In genomic region chr9:113373255-113373654, GRCh38 we compare ENCODE assay signal across 21 cellular contexts. TPM values are rescaled to one million over a fixed set of nuclear protein-coding genes. Genes with fewer than 3 reads are reported as not detected.
DNase-seq lines count a peak whose midpoint lies in the region; ATAC-seq, FAIRE-seq and TF ChIP-seq lines count a peak whose summit lies in the region.
"Had no signal": no experiment of that assay in that cellular context is flagged by ENCODE, and none has a peak within 500 bp of the region (broad histone marks: within the 10 kb centered on the region; RNA-seq: fewer than 3 reads in every experiment).

No MANE protein-coding gene starts in this region.

- H3K27ac Mint-ChIP-seq in activated T-helper 17 cell treated with anti-CD3 and anti-CD28 coated beads, Interleukin-2, amount 50 U/mL, for 72 hours: peak overlapping the region; percentile 1
- peak overlapping the region; percentile 43 for H3K27ac Mint-ChIP-seq in neural crest cell (ENCODE audit: unreplicated experiment)
- H3K27ac Mint-ChIP-seq in activated naive CD4-positive, alpha-beta T cell treated with anti-CD3 and anti-CD28 coated beads, Interleukin-2, amount 50 U/mL, for 72 hours: peak overlapping the region in 1 of 2 donors; percentile 75
- H3K27ac Mint-ChIP-seq: GM23338 had no signal

- TF ChIP-seq CTCF in HepG2 (CRISPR knock-in tag; IDR thresholded peaks at IDR 0.05): no peak
- no peak for TF ChIP-seq CTCF in right lobe of liver (IDR thresholded peaks at IDR 0.05)
- no peak for TF ChIP-seq CTCF in neural crest cell (conservative IDR thresholded peaks at IDR 0.05)

- no peaks in the 10 kb centered on the region for H3K9me3 ChIP-seq in HepG2 (ENCODE audit: low read length)
- H3K9me3 ChIP-seq in right lobe of liver: no peaks in the 10 kb centered on the region

- H3K79me2 ChIP-seq in HepG2 (ENCODE audit: insufficient read depth, low read length): peaks cover 15% of the 10 kb centered on the region

- TF ChIP-seq POLR2A in HepG2 (IDR thresholded peaks at IDR 0.05; ENCODE audit: insufficient read depth in 1 of 2, low read depth in 2 of 2, low read length in 2 of 2) (no peak), right lobe of liver (IDR thresholded peaks at IDR 0.05) (no peak)

- no peak overlapping the region for H2AFZ ChIP-seq in HepG2 (ENCODE audit: low read length)
- H2AFZ ChIP-seq: GM23338 had no signal

- 57% methylated on average over 3 of the region's 3 CpGs for WGBS in HepG2 (ENCODE audit: low lambda C conversion rate)
- 53% methylated on average over 2 of the region's 3 CpGs for WGBS in right lobe of liver (ENCODE audit: insufficient coverage, low coverage, low lambda C conversion rate, missing lambda C conversion rate)

- no peaks in the 10 kb centered on the region for H3K27me3 Mint-ChIP-seq in activated T-helper 17 cell treated with anti-CD3 and anti-CD28 coated beads, Interleukin-2, amount 50 U/mL, for 72 hours
- no peaks in the 10 kb centered on the region for H3K27me3 Mint-ChIP-seq in neural crest cell (ENCODE audit: low read depth)
- H3K27me3 Mint-ChIP-seq: CD4-positive, alpha-beta memory T cell had no signal

- peaks cover 14% of the 10 kb centered on the region for H3K4me1 Mint-ChIP-seq in activated T-helper 17 cell treated with anti-CD3 and anti-CD28 coated beads, Interleukin-2, amount 50 U/mL, for 72 hours
- peaks cover 6% of the 10 kb centered on the region for H3K4me1 Mint-ChIP-seq in neural crest cell

- in situ Hi-C loops in HepG2 (cut with HindIII; ENCODE audit: extremely low pct_ligation_motif_present, low pct_unique_long_range_greater_than_20kb): no loop called here

- peaks cover 16% of the 10 kb centered on the region for H4K20me1 ChIP-seq in HepG2 (ENCODE audit: insufficient read depth, low read length)

- POLR2A ChIA-PET in HepG2 (lab: Yijun Ruan, JAX): interaction anchor here (0.9 to 1.3 kb wide), 6 partner anchors 15 to 33 kb away, joined by 3 to 7 read pairs (median 3); partner anchors contain the start of genes ALAD and WDR31

- CTCF ChIA-PET in HepG2 (lab: Yijun Ruan, JAX; ENCODE audit: low intra/inter-chr PET ratio, low total read pairs): no interaction called here

- intact Hi-C loops in HepG2 (cut with micrococcal nuclease; ENCODE audit: unreplicated experiment) (no loop called here), right lobe of liver (cut with DNase I) (no loop called here)

- H3K9ac ChIP-seq in HepG2 (ENCODE audit: insufficient read depth, low read depth, low read length): no peak overlapping the region
- H3K9ac ChIP-seq: KMS-11 had no signal

- H3K4me3 Mint-ChIP-seq in activated T-helper 17 cell treated with anti-CD3 and anti-CD28 coated beads, Interleukin-2, amount 50 U/mL, for 72 hours: no peak overlapping the region
- H3K4me3 Mint-ChIP-seq in neural crest cell: peak overlapping the region; percentile 34
- H3K4me3 Mint-ChIP-seq: CD4-positive, alpha-beta memory T cell; GM23338 had no signal

- H3K36me3 Mint-ChIP-seq in activated T-helper 17 cell treated with anti-CD3 and anti-CD28 coated beads, Interleukin-2, amount 50 U/mL, for 72 hours (ENCODE audit: low read depth): peaks cover 29% of the 10 kb centered on the region
- H3K36me3 Mint-ChIP-seq in neural crest cell (ENCODE audit: low read depth): no peaks in the 10 kb centered on the region
- H3K36me3 Mint-ChIP-seq in activated naive CD4-positive, alpha-beta T cell treated with anti-CD3 and anti-CD28 coated beads, Interleukin-2, amount 50 U/mL, for 72 hours: peaks cover 7 to 17% of the 10 kb centered on the region in 2 donors

- H3K27ac ChIP-seq in HepG2 (ENCODE audit: extremely low read length, insufficient read depth, low read length) (no peak overlapping the region), right lobe of liver (no peak overlapping the region)
- H3K27ac ChIP-seq: HL-60, KMS-11 had no signal

- H3K9me3 Mint-ChIP-seq in activated T-helper 17 cell treated with anti-CD3 and anti-CD28 coated beads, Interleukin-2, amount 50 U/mL, for 72 hours: no peaks in the 10 kb centered on the region
- no peaks in the 10 kb centered on the region for H3K9me3 Mint-ChIP-seq in neural crest cell
- H3K9me3 Mint-ChIP-seq in activated naive CD4-positive, alpha-beta T cell treated with anti-CD3 and anti-CD28 coated beads, Interleukin-2, amount 50 U/mL, for 72 hours: no peaks in the 10 kb centered on the region
- H3K9me3 Mint-ChIP-seq: CD4-positive, alpha-beta memory T cell; GM23338 had no signal

- no peak overlapping the region for H3K4me2 ChIP-seq in HepG2 (ENCODE audit: low read depth, low read length)
- H3K4me2 ChIP-seq: GM23338, KMS-11 had no signal

- DNase-seq in HepG2 (ENCODE audit: low spot score) (no peak), right lobe of liver (no peak), neural crest cell (ENCODE audit: low read depth, low spot score) (no peak), NCI-H345 (lab: John Stamatoyannopoulos, UW) (no peak), GM19239 (ENCODE audit: insufficient read length, low spot score) (no peak)
- DNase-seq in activated naive CD4-positive, alpha-beta T cell treated with anti-CD3 and anti-CD28 coated beads, Interleukin-2, amount 50 U/mL, for 72 hours (ENCODE audit: low spot score in 2 of 2): no peak
- DNase-seq: AML-193; CD4-positive, alpha-beta memory T cell; DMS79 treated with DMSO at 0.1 percent for 48 hours; NCI-H1092 treated with DMSO at 0.1 percent for 48 hours; NCI-H187; NCI-H2171; NCI-H510A treated with DMSO at 0.1 percent for 48 hours; SIG-M5 had no signal

- no TSS peak for BruUV-seq in HepG2 (replicated peaks; lab: Mats Ljungman, UMichigan)

- H3K27me3 ChIP-seq in HepG2 (ENCODE audit: control insufficient read depth in 1 of 2, insufficient read depth in 2 of 2, low read length in 2 of 2): no peaks in the 10 kb centered on the region
- H3K27me3 ChIP-seq in right lobe of liver: no peaks in the 10 kb centered on the region

- H3K4me3 ChIP-seq in HepG2 (replicated peaks in 1 of 3; ENCODE audit: insufficient read depth in 1 of 3, low read depth in 2 of 3, low read length in 3 of 3) (no peak overlapping the region), right lobe of liver (no peak overlapping the region)
- H3K4me3 ChIP-seq: GM23338 had no signal

- no peak for TF ChIP-seq RAD21 in HepG2 (CRISPR knock-in tag; IDR thresholded peaks at IDR 0.05)

- FAIRE-seq in HepG2 (lab: Jason Lieb, UNC): no peak
- FAIRE-seq in GM19239 (lab: Jason Lieb, UNC): no peak
- FAIRE-seq: G401.6 had no signal

- ATAC-seq in HepG2: no peak
- ATAC-seq in right lobe of liver: no peak
- ATAC-seq in activated T-helper 17 cell treated with anti-CD3 and anti-CD28 coated beads, Interleukin-2, amount 50 U/mL, for 72 hours (replicated peaks): no peak
- no peak for ATAC-seq in activated naive CD4-positive, alpha-beta T cell treated with anti-CD3 and anti-CD28 coated beads, Interleukin-2, amount 50 U/mL, for 72 hours
- ATAC-seq: GM23338 had no signal

- H3K36me3 ChIP-seq in HepG2 (replicated peaks in 1 of 2; ENCODE audit: control insufficient read depth in 1 of 2, insufficient read depth in 2 of 2, low read length in 2 of 2) (peaks cover 4 to 10% of the 10 kb centered on the region in 2 experiments; a peak in 3 of 5 replicates), right lobe of liver (peaks cover 0 to 25% (median 8%) of the 10 kb centered on the region in 4 donors)

- TF ChIP-seq EP300 in HepG2 (IDR thresholded peaks at IDR 0.05; ENCODE audit: low read depth in 2 of 2, low read length in 2 of 2) (no peak), HepG2 (CRISPR knock-in tag; IDR thresholded peaks at IDR 0.05; ENCODE audit: borderline replicate concordance) (no peak)

- H3K4me1 ChIP-seq in HepG2 (ENCODE audit: insufficient read depth, low read length) (peaks cover 74% of the 10 kb centered on the region), right lobe of liver (peaks cover 0 to 44% (median 14%) of the 10 kb centered on the region in 4 donors)

RNA-seq across cellular contexts. Expression of gene HDHD3, which starts 3.5 kb away (rescaled TPM):
- 23.0 and 23.1 TPM in 2 replicates for total RNA-seq in HepG2 (2016; rRNA removed; fragmentation: Illumina TruSeq; extraction: Trizol)
- total RNA-seq in HepG2 (2016; cell fraction: cytosol; rRNA removed; fragmentation: Illumina TruSeq; extraction: Trizol; ENCODE audit: low read depth): 9.0 and 12.1 TPM in 2 replicates
- total RNA-seq in HepG2 (2016; cell fraction: insoluble cytoplasmic fraction; rRNA removed; fragmentation: Illumina TruSeq; extraction: Trizol): 24.5 and 26.6 TPM in 2 replicates
- 14.8 and 21.9 TPM in 2 replicates for total RNA-seq in HepG2 (2016; cell fraction: membrane; rRNA removed; fragmentation: Illumina TruSeq; extraction: Trizol)
- 20.3 and 23.2 TPM in 2 replicates for total RNA-seq in HepG2 (2016; cell fraction: nucleus; rRNA removed; fragmentation: Illumina TruSeq; extraction: Trizol)
- 38.5 and 52.1 TPM in 2 replicates for polyA plus RNA-seq in HepG2 (2011; rRNA removed)
- 42.5 and 45.1 TPM in 2 replicates for polyA plus RNA-seq in HepG2 (2011; cell fraction: cytosol; rRNA removed)
- 48.3 and 66.3 TPM in 2 replicates for polyA plus RNA-seq in HepG2 (2011; cell fraction: nucleus; rRNA removed)
- polyA plus RNA-seq in HepG2 (2012): 22.4 and 28.2 TPM in 2 replicates
- 3.9 and 7.9 TPM in 2 replicates for polyA plus RNA-seq in HepG2 (2016; cell fraction: cytosol; fragmentation: Illumina TruSeq; extraction: Trizol; ENCODE audit: low read depth)
- polyA plus RNA-seq in HepG2 (2016; cell fraction: insoluble cytoplasmic fraction; fragmentation: Illumina TruSeq; extraction: Trizol; ENCODE audit: low read depth): 21.1 and 26.6 TPM in 2 replicates
- polyA plus RNA-seq in HepG2 (2016; cell fraction: membrane; fragmentation: Illumina TruSeq; extraction: Trizol; ENCODE audit: low read depth): 9.6 and 14.6 TPM in 2 replicates
- 59.1 and 62.1 TPM in 2 replicates for polyA plus RNA-seq in HepG2 (2016; cell fraction: nucleus; fragmentation: Illumina TruSeq; extraction: Trizol; ENCODE audit: insufficient read depth, low read depth)
- polyA minus RNA-seq in HepG2 (2011; rRNA and poly(A)+ RNA removed; ENCODE audit: low replicate concordance): 23.3 and 44.1 TPM in 2 replicates
- polyA minus RNA-seq in HepG2 (2011; cell fraction: cytosol; rRNA and poly(A)+ RNA removed): 15.5 and 15.6 TPM in 2 replicates
- 18.0 and 26.0 TPM in 2 replicates for polyA minus RNA-seq in HepG2 (2011; cell fraction: nucleus; rRNA and poly(A)+ RNA removed)
- total RNA-seq in right lobe of liver: 10 to 100 TPM; 36.5 to 70.5 (median 67.1) TPM
- total RNA-seq in activated T-helper 17 cell treated with anti-CD3 and anti-CD28 coated beads, Interleukin-2, amount 50 U/mL, for 72 hours: 10 to 100 TPM; 15.2 to 19.4 TPM
- 12.7 and 13.4 TPM in 2 replicates for total RNA-seq in neural crest cell
- 10 to 100 TPM; 17.7 to 23.2 TPM for total RNA-seq in activated naive CD4-positive, alpha-beta T cell treated with anti-CD3 and anti-CD28 coated beads, Interleukin-2, amount 50 U/mL, for 72 hours

RNA-seq across cellular contexts. Expression of gene BSPRY, which starts 23.9 kb away (rescaled TPM):
- total RNA-seq in HepG2 (2016; rRNA removed; fragmentation: Illumina TruSeq; extraction: Trizol) (0.09 and 0.13 TPM in 2 replicates), right lobe of liver (1 to 10 TPM in 2 of 6 experiments, under 1 TPM in 4; 0.24 to 1.4 (median 0.78) TPM), neural crest cell (not detected in 2 replicates)
- 0.09 TPM in 1 of 2 replicates, not detected in the other for total RNA-seq in HepG2 (2016; cell fraction: cytosol; rRNA removed; fragmentation: Illumina TruSeq; extraction: Trizol; ENCODE audit: low read depth)
- total RNA-seq in HepG2 (2016; cell fraction: insoluble cytoplasmic fraction; rRNA removed; fragmentation: Illumina TruSeq; extraction: Trizol): 0.17 and 0.18 TPM in 2 replicates
- total RNA-seq in HepG2 (2016; cell fraction: membrane; rRNA removed; fragmentation: Illumina TruSeq; extraction: Trizol): 0.06 and 0.21 TPM in 2 replicates
- 0.19 and 0.22 TPM in 2 replicates for total RNA-seq in HepG2 (2016; cell fraction: nucleus; rRNA removed; fragmentation: Illumina TruSeq; extraction: Trizol)
- 0.26 and 0.37 TPM in 2 replicates for polyA plus RNA-seq in HepG2 (2011; rRNA removed)
- 0.31 and 0.40 TPM in 2 replicates for polyA plus RNA-seq in HepG2 (2011; cell fraction: cytosol; rRNA removed)
- 0.53 and 0.57 TPM in 2 replicates for polyA plus RNA-seq in HepG2 (2011; cell fraction: nucleus; rRNA removed)
- 0.20 and 0.25 TPM in 2 replicates for polyA plus RNA-seq in HepG2 (2012)
- polyA plus RNA-seq in HepG2 (2016; cell fraction: cytosol; fragmentation: Illumina TruSeq; extraction: Trizol; ENCODE audit: low read depth): 0.07 and 0.14 TPM in 2 replicates
- 0.10 TPM in 1 of 2 replicates, not detected in the other for polyA plus RNA-seq in HepG2 (2016; cell fraction: insoluble cytoplasmic fraction; fragmentation: Illumina TruSeq; extraction: Trizol; ENCODE audit: low read depth)
- polyA plus RNA-seq in HepG2 (2016; cell fraction: membrane; fragmentation: Illumina TruSeq; extraction: Trizol; ENCODE audit: low read depth): 0.08 and 0.09 TPM in 2 replicates
- 0.47 TPM in 1 of 2 replicates, not detected in the other for polyA plus RNA-seq in HepG2 (2016; cell fraction: nucleus; fragmentation: Illumina TruSeq; extraction: Trizol; ENCODE audit: insufficient read depth, low read depth)
- 0.12 TPM in 1 of 2 replicates, not detected in the other for polyA minus RNA-seq in HepG2 (2011; rRNA and poly(A)+ RNA removed; ENCODE audit: low replicate concordance)
- polyA minus RNA-seq in HepG2 (2011; cell fraction: cytosol; rRNA and poly(A)+ RNA removed): not detected in 2 replicates
- 0.25 TPM in 1 of 2 replicates, not detected in the other for polyA minus RNA-seq in HepG2 (2011; cell fraction: nucleus; rRNA and poly(A)+ RNA removed)
- total RNA-seq in activated T-helper 17 cell treated with anti-CD3 and anti-CD28 coated beads, Interleukin-2, amount 50 U/mL, for 72 hours: 10 to 100 TPM in 1 of 2 donors, 1 to 10 TPM in 1; 3.2 to 25.9 TPM
- total RNA-seq in activated naive CD4-positive, alpha-beta T cell treated with anti-CD3 and anti-CD28 coated beads, Interleukin-2, amount 50 U/mL, for 72 hours: 10 to 100 TPM in 1 of 2 donors, 1 to 10 TPM in 1; 7.7 to 29.6 TPM
- total RNA-seq: A673; CD4-positive, alpha-beta memory T cell; RPMI7951 had no signal

RNA-seq across cellular contexts. Expression of gene ALAD, which starts 27.8 kb away (rescaled TPM):
- total RNA-seq in HepG2 (2016; rRNA removed; fragmentation: Illumina TruSeq; extraction: Trizol) (21.8 and 23.0 TPM in 2 replicates), right lobe of liver (100 to 1,000 TPM in 2 of 6 experiments, 10 to 100 TPM in 4; 35.3 to 140 (median 73.6) TPM), neural crest cell (23.2 and 23.7 TPM in 2 replicates)
- total RNA-seq in HepG2 (2016; cell fraction: cytosol; rRNA removed; fragmentation: Illumina TruSeq; extraction: Trizol; ENCODE audit: low read depth): 5.0 and 5.9 TPM in 2 replicates
- 21.5 and 22.8 TPM in 2 replicates for total RNA-seq in HepG2 (2016; cell fraction: insoluble cytoplasmic fraction; rRNA removed; fragmentation: Illumina TruSeq; extraction: Trizol)
- 9.1 and 9.2 TPM in 2 replicates for total RNA-seq in HepG2 (2016; cell fraction: membrane; rRNA removed; fragmentation: Illumina TruSeq; extraction: Trizol)
- total RNA-seq in HepG2 (2016; cell fraction: nucleus; rRNA removed; fragmentation: Illumina TruSeq; extraction: Trizol): 16.1 and 20.0 TPM in 2 replicates
- polyA plus RNA-seq in HepG2 (2011; rRNA removed): 30.1 and 40.5 TPM in 2 replicates
- 15.7 and 16.1 TPM in 2 replicates for polyA plus RNA-seq in HepG2 (2011; cell fraction: cytosol; rRNA removed)
- polyA plus RNA-seq in HepG2 (2011; cell fraction: nucleus; rRNA removed): 75.9 and 98.7 TPM in 2 replicates
- polyA plus RNA-seq in HepG2 (2012): 48.3 and 58.9 TPM in 2 replicates
- 6.7 and 7.3 TPM in 2 replicates for polyA plus RNA-seq in HepG2 (2016; cell fraction: cytosol; fragmentation: Illumina TruSeq; extraction: Trizol; ENCODE audit: low read depth)
- 21.4 and 28.7 TPM in 2 replicates for polyA plus RNA-seq in HepG2 (2016; cell fraction: insoluble cytoplasmic fraction; fragmentation: Illumina TruSeq; extraction: Trizol; ENCODE audit: low read depth)
- polyA plus RNA-seq in HepG2 (2016; cell fraction: membrane; fragmentation: Illumina TruSeq; extraction: Trizol; ENCODE audit: low read depth): 8.7 and 9.0 TPM in 2 replicates
- 44.4 and 47.1 TPM in 2 replicates for polyA plus RNA-seq in HepG2 (2016; cell fraction: nucleus; fragmentation: Illumina TruSeq; extraction: Trizol; ENCODE audit: insufficient read depth, low read depth)
- 22.4 and 56.5 TPM in 2 replicates for polyA minus RNA-seq in HepG2 (2011; rRNA and poly(A)+ RNA removed; ENCODE audit: low replicate concordance)
- 9.6 and 11.1 TPM in 2 replicates for polyA minus RNA-seq in HepG2 (2011; cell fraction: cytosol; rRNA and poly(A)+ RNA removed)
- 31.4 and 34.3 TPM in 2 replicates for polyA minus RNA-seq in HepG2 (2011; cell fraction: nucleus; rRNA and poly(A)+ RNA removed)
- total RNA-seq in activated T-helper 17 cell treated with anti-CD3 and anti-CD28 coated beads, Interleukin-2, amount 50 U/mL, for 72 hours: 10 to 100 TPM; 24.8 to 30.5 TPM
- 10 to 100 TPM; 28.0 to 35.3 TPM for total RNA-seq in activated naive CD4-positive, alpha-beta T cell treated with anti-CD3 and anti-CD28 coated beads, Interleukin-2, amount 50 U/mL, for 72 hours

RNA-seq across cellular contexts. Expression of gene WDR31, which starts 33.2 kb away (rescaled TPM):
- total RNA-seq in HepG2 (2016; rRNA removed; fragmentation: Illumina TruSeq; extraction: Trizol): 0.33 and 0.56 TPM in 2 replicates
- total RNA-seq in HepG2 (2016; cell fraction: cytosol; rRNA removed; fragmentation: Illumina TruSeq; extraction: Trizol; ENCODE audit: low read depth): 0.18 and 0.30 TPM in 2 replicates
- 0.54 and 0.80 TPM in 2 replicates for total RNA-seq in HepG2 (2016; cell fraction: insoluble cytoplasmic fraction; rRNA removed; fragmentation: Illumina TruSeq; extraction: Trizol)
- 0.40 and 0.72 TPM in 2 replicates for total RNA-seq in HepG2 (2016; cell fraction: membrane; rRNA removed; fragmentation: Illumina TruSeq; extraction: Trizol)
- total RNA-seq in HepG2 (2016; cell fraction: nucleus; rRNA removed; fragmentation: Illumina TruSeq; extraction: Trizol): 0.34 and 0.44 TPM in 2 replicates
- polyA plus RNA-seq in HepG2 (2011; rRNA removed): 1.6 and 1.7 TPM in 2 replicates
- 0.60 and 0.77 TPM in 2 replicates for polyA plus RNA-seq in HepG2 (2011; cell fraction: cytosol; rRNA removed)
- 0.61 and 0.93 TPM in 2 replicates for polyA plus RNA-seq in HepG2 (2011; cell fraction: nucleus; rRNA removed)
- polyA plus RNA-seq in HepG2 (2012): 1.1 and 1.4 TPM in 2 replicates
- 0.19 and 0.37 TPM in 2 replicates for polyA plus RNA-seq in HepG2 (2016; cell fraction: cytosol; fragmentation: Illumina TruSeq; extraction: Trizol; ENCODE audit: low read depth)
- 0.87 and 0.93 TPM in 2 replicates for polyA plus RNA-seq in HepG2 (2016; cell fraction: insoluble cytoplasmic fraction; fragmentation: Illumina TruSeq; extraction: Trizol; ENCODE audit: low read depth)
- polyA plus RNA-seq in HepG2 (2016; cell fraction: membrane; fragmentation: Illumina TruSeq; extraction: Trizol; ENCODE audit: low read depth): 0.65 and 0.72 TPM in 2 replicates
- 0.37 and 1.1 TPM in 2 replicates for polyA plus RNA-seq in HepG2 (2016; cell fraction: nucleus; fragmentation: Illumina TruSeq; extraction: Trizol; ENCODE audit: insufficient read depth, low read depth)
- 9.1 and 17.4 TPM in 2 replicates for polyA minus RNA-seq in HepG2 (2011; rRNA and poly(A)+ RNA removed; ENCODE audit: low replicate concordance)
- polyA minus RNA-seq in HepG2 (2011; cell fraction: cytosol; rRNA and poly(A)+ RNA removed): 1.7 and 2.4 TPM in 2 replicates
- polyA minus RNA-seq in HepG2 (2011; cell fraction: nucleus; rRNA and poly(A)+ RNA removed): 0.90 and 1.2 TPM in 2 replicates
- total RNA-seq in right lobe of liver: 1 to 10 TPM in 5 of 6 experiments, under 1 TPM in 1; 0.81 to 3.5 (median 1.7) TPM
- total RNA-seq in activated T-helper 17 cell treated with anti-CD3 and anti-CD28 coated beads, Interleukin-2, amount 50 U/mL, for 72 hours: 1 to 10 TPM; 1.6 to 2.2 TPM
- total RNA-seq in neural crest cell: 3.5 and 3.6 TPM in 2 replicates
- total RNA-seq in activated naive CD4-positive, alpha-beta T cell treated with anti-CD3 and anti-CD28 coated beads, Interleukin-2, amount 50 U/mL, for 72 hours: 1 to 10 TPM in 1 of 2 donors, under 1 TPM in 1; 0.41 to 4.9 TPM

RNA-seq across cellular contexts. Expression of gene POLE3, which starts 37.2 kb away (rescaled TPM):
- 77.2 and 93.1 TPM in 2 replicates for total RNA-seq in HepG2 (2016; rRNA removed; fragmentation: Illumina TruSeq; extraction: Trizol)
- 16.4 and 16.7 TPM in 2 replicates for total RNA-seq in HepG2 (2016; cell fraction: cytosol; rRNA removed; fragmentation: Illumina TruSeq; extraction: Trizol; ENCODE audit: low read depth)
- total RNA-seq in HepG2 (2016; cell fraction: insoluble cytoplasmic fraction; rRNA removed; fragmentation: Illumina TruSeq; extraction: Trizol): 79.2 and 96.3 TPM in 2 replicates
- 47.2 and 48.0 TPM in 2 replicates for total RNA-seq in HepG2 (2016; cell fraction: membrane; rRNA removed; fragmentation: Illumina TruSeq; extraction: Trizol)
- 34.4 and 38.5 TPM in 2 replicates for total RNA-seq in HepG2 (2016; cell fraction: nucleus; rRNA removed; fragmentation: Illumina TruSeq; extraction: Trizol)
- 25.9 and 36.0 TPM in 2 replicates for polyA plus RNA-seq in HepG2 (2011; rRNA removed)
- 23.9 and 28.7 TPM in 2 replicates for polyA plus RNA-seq in HepG2 (2011; cell fraction: cytosol; rRNA removed)
- 30.3 and 34.7 TPM in 2 replicates for polyA plus RNA-seq in HepG2 (2011; cell fraction: nucleus; rRNA removed)
- polyA plus RNA-seq in HepG2 (2012): 17.9 and 29.2 TPM in 2 replicates
- polyA plus RNA-seq in HepG2 (2016; cell fraction: cytosol; fragmentation: Illumina TruSeq; extraction: Trizol; ENCODE audit: low read depth): 15.0 and 17.3 TPM in 2 replicates
- polyA plus RNA-seq in HepG2 (2016; cell fraction: insoluble cytoplasmic fraction; fragmentation: Illumina TruSeq; extraction: Trizol; ENCODE audit: low read depth): 103 and 111 TPM in 2 replicates
- polyA plus RNA-seq in HepG2 (2016; cell fraction: membrane; fragmentation: Illumina TruSeq; extraction: Trizol; ENCODE audit: low read depth): 40.3 and 43.4 TPM in 2 replicates
- 75.6 and 79.1 TPM in 2 replicates for polyA plus RNA-seq in HepG2 (2016; cell fraction: nucleus; fragmentation: Illumina TruSeq; extraction: Trizol; ENCODE audit: insufficient read depth, low read depth)
- polyA minus RNA-seq in HepG2 (2011; rRNA and poly(A)+ RNA removed; ENCODE audit: low replicate concordance): 17.7 and 85.1 TPM in 2 replicates
- 7.1 and 10.4 TPM in 2 replicates for polyA minus RNA-seq in HepG2 (2011; cell fraction: cytosol; rRNA and poly(A)+ RNA removed)
- polyA minus RNA-seq in HepG2 (2011; cell fraction: nucleus; rRNA and poly(A)+ RNA removed): 12.1 and 14.3 TPM in 2 replicates
- 10 to 100 TPM; 13.8 to 24.5 (median 16.6) TPM for total RNA-seq in right lobe of liver
- 10 to 100 TPM; 35.5 to 85.2 TPM for total RNA-seq in activated T-helper 17 cell treated with anti-CD3 and anti-CD28 coated beads, Interleukin-2, amount 50 U/mL, for 72 hours
- total RNA-seq in neural crest cell: 86.5 and 86.6 TPM in 2 replicates
- total RNA-seq in activated naive CD4-positive, alpha-beta T cell treated with anti-CD3 and anti-CD28 coated beads, Interleukin-2, amount 50 U/mL, for 72 hours: 10 to 100 TPM; 46.8 to 60.8 TPM
